In the genomic region with DNA sequence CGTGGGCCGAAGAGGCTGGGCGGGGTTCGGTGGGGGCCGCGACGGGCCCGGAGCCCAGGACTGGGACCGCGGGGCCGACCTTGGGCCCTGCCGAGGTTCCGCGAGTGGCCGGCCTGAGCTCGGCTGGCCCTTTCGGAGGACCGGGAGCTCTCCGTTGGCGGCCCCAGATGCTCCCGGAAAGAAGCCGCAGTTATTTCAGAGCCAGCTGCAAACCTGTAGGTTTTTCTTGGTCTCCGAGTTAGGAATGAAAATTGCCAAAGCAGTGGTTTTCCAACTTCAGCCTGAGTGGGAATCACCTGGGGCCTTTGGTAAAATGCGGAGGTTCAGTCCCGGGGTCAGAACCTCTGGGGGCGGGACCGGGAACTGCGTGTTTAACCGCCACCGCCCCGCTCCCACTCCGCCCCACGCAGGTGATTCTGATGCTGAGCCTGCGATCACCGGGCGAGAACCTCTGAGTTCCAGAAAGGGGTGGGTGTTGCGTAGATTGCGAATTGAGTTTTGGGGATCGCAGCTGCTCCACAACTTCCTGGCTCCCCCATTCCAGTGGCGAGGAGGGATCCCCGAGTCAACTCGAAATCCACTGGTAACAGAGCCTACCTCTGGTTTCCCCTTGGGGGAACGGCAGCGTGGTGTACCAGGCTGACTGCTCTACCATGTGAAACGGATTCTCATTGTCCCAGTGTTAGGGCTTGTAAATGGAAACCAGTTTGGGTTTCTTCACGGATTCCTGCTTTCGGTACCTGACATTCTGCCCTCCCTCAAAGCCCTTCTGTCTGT, we compare ENCODE assay signal across 8 cellular contexts. TPM values are rescaled to one million over a fixed set of nuclear protein-coding genes. Genes with fewer than 3 reads are reported as not detected.
DNase-seq lines count a peak whose midpoint lies in the region; ATAC-seq, FAIRE-seq and TF ChIP-seq lines count a peak whose summit lies in the region.
"Not testable (repeated sequence)": the region's sequence is repeated elsewhere in the genome, so short reads cannot be mapped to it uniquely, and the experiment has no call there.

No MANE protein-coding gene starts in this region.

- not testable (repeated sequence) for FAIRE-seq in kidney (lab: Jason Lieb, UNC)

- peak overlapping the region; percentile 82 for H3K4me3 ChIP-seq in OCI-LY3 (ENCODE audit: low read length)
- H3K4me3 ChIP-seq in kidney (ENCODE audit: low read length in 2 of 2), result peak overlapping the region; percentile 85 to 92

- TF ChIP-seq CTCF in OCI-LY3 (IDR thresholded peaks at IDR 0.05; ENCODE audit: low read depth, low read length); kidney (IDR thresholded peaks at IDR 0.05; ENCODE audit: borderline replicate concordance, extremely low read depth, insufficient read depth): not testable (repeated sequence)

- CTCF ChIA-PET in activated CD8-positive, alpha-beta memory T cell treated with anti-CD3 and anti-CD28 coated beads, Interleukin-2, amount 10 ng/mL, durations not matched to agents 7 days and 5 days (lab: Charles Lee), result interaction anchor here (1.5 kb wide), 1 partner anchor 12 kb away, joined by 5 read pairs; no protein-coding TSS in a partner anchor

- peaks cover 49% of the 10 kb centered on the region for H3K79me2 ChIP-seq in OCI-LY3 (ENCODE audit: low read length)

- not testable (repeated sequence) for H3K9me3 Mint-ChIP-seq in activated CD8-positive, alpha-beta memory T cell treated with anti-CD3 and anti-CD28 coated beads, Interleukin-2, amount 10 ng/mL, durations not matched to agents 7 days and 5 days (ENCODE audit: low read depth); dendritic cell treated with granulocyte-macrophage colony-stimulating factor and Interleukin-4, amounts not matched to agents 40 ng/mL and 50 ng/mL, for 4 days

- H3K27ac Mint-ChIP-seq in activated CD8-positive, alpha-beta memory T cell treated with anti-CD3 and anti-CD28 coated beads, Interleukin-2, amount 10 ng/mL, durations not matched to agents 7 days and 5 days, result peak overlapping the region; percentile 74
- peak overlapping the region; percentile 84 for H3K27ac Mint-ChIP-seq in dendritic cell treated with granulocyte-macrophage colony-stimulating factor and Interleukin-4, amounts not matched to agents 40 ng/mL and 50 ng/mL, for 4 days

- H3K9ac ChIP-seq in OCI-LY3 (ENCODE audit: low read length) (peak overlapping the region; percentile 86), kidney (ENCODE audit: low read length in 2 of 2) (peak overlapping the region; percentile 85 to 89)

- not testable (repeated sequence) for H3K36me3 Mint-ChIP-seq in activated CD8-positive, alpha-beta memory T cell treated with anti-CD3 and anti-CD28 coated beads, Interleukin-2, amount 10 ng/mL, durations not matched to agents 7 days and 5 days; dendritic cell treated with granulocyte-macrophage colony-stimulating factor and Interleukin-4, amounts not matched to agents 40 ng/mL and 50 ng/mL, for 4 days (ENCODE audit: low read depth)

- peak overlapping the region; percentile 36; the same call in 1 of the 2 replicates for H3K27ac ChIP-seq in OCI-LY3 (ENCODE audit: low read length)
- peak overlapping the region; percentile 93 to 94 for H3K27ac ChIP-seq in kidney (ENCODE audit: low read depth in 2 of 2, low read length in 2 of 2)

- not testable (repeated sequence) for H3K27me3 Mint-ChIP-seq in activated CD8-positive, alpha-beta memory T cell treated with anti-CD3 and anti-CD28 coated beads, Interleukin-2, amount 10 ng/mL, durations not matched to agents 7 days and 5 days; dendritic cell treated with granulocyte-macrophage colony-stimulating factor and Interleukin-4, amounts not matched to agents 40 ng/mL and 50 ng/mL, for 4 days

- peak overlapping the region; percentile 71 for H3K4me2 ChIP-seq in OCI-LY3 (ENCODE audit: low read length)

- H3K4me1 Mint-ChIP-seq in activated CD8-positive, alpha-beta memory T cell treated with anti-CD3 and anti-CD28 coated beads, Interleukin-2, amount 10 ng/mL, durations not matched to agents 7 days and 5 days, result peaks cover 19% of the 10 kb centered on the region
- H3K4me1 Mint-ChIP-seq in dendritic cell treated with granulocyte-macrophage colony-stimulating factor and Interleukin-4, amounts not matched to agents 40 ng/mL and 50 ng/mL, for 4 days (ENCODE audit: low read depth), result peaks cover 28% of the 10 kb centered on the region

- H2AFZ ChIP-seq in OCI-LY3 (ENCODE audit: low read depth, low read length), result not testable (repeated sequence)

- ATAC-seq in HG03025 (IDR thresholded peaks at IDR 0.05; ENCODE audit: low FRiP score, unreplicated experiment), result peak; percentile 18
- peak; percentile 20 for ATAC-seq in activated CD8-positive, alpha-beta memory T cell treated with anti-CD3 and anti-CD28 coated beads, Interleukin-2, amount 10 ng/mL, durations not matched to agents 7 days and 5 days

- peak overlapping the region; percentile 87 for H3K4me3 Mint-ChIP-seq in activated CD8-positive, alpha-beta memory T cell treated with anti-CD3 and anti-CD28 coated beads, Interleukin-2, amount 10 ng/mL, durations not matched to agents 7 days and 5 days
- peak overlapping the region; percentile 83 for H3K4me3 Mint-ChIP-seq in dendritic cell treated with granulocyte-macrophage colony-stimulating factor and Interleukin-4, amounts not matched to agents 40 ng/mL and 50 ng/mL, for 4 days

- intact Hi-C loops in dendritic cell treated with granulocyte-macrophage colony-stimulating factor and Interleukin-4, amounts not matched to agents 40 ng/mL and 50 ng/mL, for 4 days (cut with micrococcal nuclease); kidney (cut with DNase I): not testable (repeated sequence)

- H4K20me1 ChIP-seq in OCI-LY3 (ENCODE audit: insufficient read depth, low read length), result peaks cover 26% of the 10 kb centered on the region

- H3K9me3 ChIP-seq in OCI-LY3 (ENCODE audit: insufficient read depth, low read length); kidney (ENCODE audit: control insufficient read depth in 1 of 2, low read length in 2 of 2): not testable (repeated sequence)

- peak; percentile 38 for DNase-seq in ELR (ENCODE audit: low read depth)
- peak; percentile 69 for DNase-seq in activated CD8-positive, alpha-beta memory T cell treated with anti-CD3 and anti-CD28 coated beads, Interleukin-2, amount 10 ng/mL, durations not matched to agents 7 days and 5 days
- DNase-seq in kidney, result peak; percentile 89
- DNase-seq in retina, result peak; percentile 63
- peak; percentile 21 for DNase-seq in superior temporal gyrus (ENCODE audit: extremely low spot score)

- H3K27me3 ChIP-seq in OCI-LY3 (ENCODE audit: low read depth, low read length), result not testable (repeated sequence)

- H3K4me1 ChIP-seq in OCI-LY3 (ENCODE audit: low read length), result not testable (repeated sequence)
- peaks cover 0 to 14% of the 10 kb centered on the region in 2 donors for H3K4me1 ChIP-seq in kidney (ENCODE audit: control insufficient read depth in 1 of 2, insufficient read depth in 1 of 2, low read depth in 1 of 2, low read length in 2 of 2)

- H3K36me3 ChIP-seq in OCI-LY3 (replicated peaks; ENCODE audit: low read depth, low read length); kidney (ENCODE audit: control insufficient read depth in 1 of 2, insufficient read depth in 2 of 2, low read length in 2 of 2): not testable (repeated sequence)

RNA-seq across cellular contexts. Expression of gene PDXDC1, which starts 0.8 kb away (rescaled TPM):
- 10 to 100 TPM; 47.0 to 58.7 TPM for total RNA-seq in activated CD8-positive, alpha-beta memory T cell treated with anti-CD3 and anti-CD28 coated beads, Interleukin-2, amount 10 ng/mL, durations not matched to agents 7 days and 5 days
- 113 TPM for total RNA-seq in kidney
- 56.5 TPM for polyA plus RNA-seq in kidney (ENCODE audit: insufficient read depth, low read depth, low replicate concordance)

RNA-seq across cellular contexts. Expression of gene NPIPA1, which starts 38.4 kb away (rescaled TPM):
- 100 to 1,000 TPM; 109 to 133 TPM for total RNA-seq in activated CD8-positive, alpha-beta memory T cell treated with anti-CD3 and anti-CD28 coated beads, Interleukin-2, amount 10 ng/mL, durations not matched to agents 7 days and 5 days
- 79.3 TPM for total RNA-seq in kidney
- 26.7 TPM for polyA plus RNA-seq in kidney (ENCODE audit: insufficient read depth, low read depth, low replicate concordance)

Comparison
In these comparisons a context has a peak if more than half of its experiments do, and no peak if none do; other contexts are left out.
1. Peak in every context shown above with its lines: DNase-seq, ATAC-seq, H3K4me3 ChIP-seq and H3K27ac ChIP-seq.
2. DNase-seq: peak in every context shown above with its lines; median percentile 89 in kidney; 69 in activated CD8-positive, alpha-beta memory T cell treated with anti-CD3 and anti-CD28 coated beads, Interleukin-2, amount 10 ng/mL, durations not matched to agents 7 days and 5 days; 63 in retina; 38 in ELR; 21 in superior temporal gyrus.